In genomic region chr1:87648720-87649119, GRCh38 we compare ENCODE assay signal across 29 cellular contexts.
"Had no signal": no experiment of that assay in that cellular context is flagged by ENCODE, and none has a peak within 500 bp of the region (broad histone marks: within the 10 kb centered on the region; RNA-seq: fewer than 3 reads in every experiment).

No MANE protein-coding gene starts in this region.

- H3K9me3 ChIP-seq: stomach, suprapubic skin, testis, thoracic aorta, thyroid gland, tibial artery, tibial nerve, transverse colon, upper lobe of left lung, upper lobe of right lung, uterus, vagina had no signal

- H3K36me3 Mint-ChIP-seq: stimulated activated effector memory CD8-positive, alpha-beta T cell treated with anti-CD3 and anti-CD28 coated beads, Interleukin-12 subunit alpha, Interleukin-12 subunit beta, amount 100 ng/mL, for 72 hours; stimulated activated memory B cell treated with anti-CD40 and anti-IgM and Interleukin-4, amounts not matched to agents 10 μg/mL and 1 μg/mL and 100 μg/mL, for 72 hours; stimulated activated naive B cell treated with anti-CD40 and anti-IgM and Interleukin-4, amounts not matched to agents 10 μg/mL and 1 μg/mL and 100 μg/mL, for 72 hours; type B pancreatic cell had no signal

- H3K27ac ChIP-seq: stomach, suprapubic skin, testis, thoracic aorta, thyroid gland, tibial artery, tibial nerve, transverse colon, upper lobe of left lung, upper lobe of right lung, uterus, vagina had no signal

- H3K27me3 Mint-ChIP-seq: stimulated activated memory B cell treated with anti-CD40 and anti-IgM and Interleukin-4, amounts not matched to agents 10 μg/mL and 1 μg/mL and 100 μg/mL, for 72 hours; stimulated activated naive B cell treated with anti-CD40 and anti-IgM and Interleukin-4, amounts not matched to agents 10 μg/mL and 1 μg/mL and 100 μg/mL, for 72 hours; stimulated activated naive CD8-positive, alpha-beta T cell treated with anti-CD3 and anti-CD28 coated beads, Interleukin-15, amount 100 ng/mL, for 72 hours; stimulated activated naive CD8-positive, alpha-beta T cell treated with anti-CD3 and anti-CD28 coated beads, Interleukin-15, Interleukin-2, amounts not matched to agents 100 ng/mL and 50 ng/mL, for 24 hours; type B pancreatic cell had no signal

- H3K4me3 ChIP-seq: stomach, suprapubic skin, testis, thoracic aorta, thyroid gland, tibial artery, tibial nerve, transverse colon, upper lobe of left lung, upper lobe of right lung, uterus, vagina had no signal

- H3K4me1 ChIP-seq: testis, upper lobe of left lung, upper lobe of right lung, uterus had no signal

- H3K27me3 ChIP-seq: stomach, suprapubic skin, testis, thyroid gland, tibial artery, tibial nerve, transverse colon, upper lobe of left lung, upper lobe of right lung, uterus, vagina had no signal

- H3K4me3 Mint-ChIP-seq: stimulated activated effector memory CD8-positive, alpha-beta T cell treated with anti-CD3 and anti-CD28 coated beads, Interleukin-12 subunit alpha, Interleukin-12 subunit beta, amount 100 ng/mL, for 72 hours; stimulated activated memory B cell treated with anti-CD40 and anti-IgM and Interleukin-4, amounts not matched to agents 10 μg/mL and 1 μg/mL and 100 μg/mL, for 72 hours; stimulated activated naive B cell treated with anti-CD40 and anti-IgM and Interleukin-4, amounts not matched to agents 10 μg/mL and 1 μg/mL and 100 μg/mL, for 72 hours; stimulated activated naive CD8-positive, alpha-beta T cell treated with anti-CD3 and anti-CD28 coated beads, Interleukin-15, amount 100 ng/mL, for 72 hours; stimulated activated naive CD8-positive, alpha-beta T cell treated with anti-CD3 and anti-CD28 coated beads, Interleukin-15, Interleukin-2, amounts not matched to agents 100 ng/mL and 50 ng/mL, for 24 hours; type B pancreatic cell had no signal

- DNase-seq: stimulated activated CD4-positive, alpha-beta T cell treated with anti-CD3 and anti-CD28 coated beads, Interleukin-2, amount 100 ng/mL, for 48 hours; stimulated activated CD4-positive, alpha-beta T cell treated with anti-CD3 and anti-CD28 coated beads, Interleukin-4, amount 100 ng/mL, for 1 hour; stimulated activated CD4-positive, alpha-beta T cell treated with anti-CD3 and anti-CD28 coated beads, Interleukin-4, amount 100 ng/mL, for 24 hours; stimulated activated CD4-positive, alpha-beta T cell treated with anti-CD3 and anti-CD28 coated beads, Interleukin-4, amount 100 ng/mL, for 4 hours; stimulated activated CD8-positive, alpha-beta memory T cell treated with anti-CD3 and anti-CD28 coated beads, Interleukin-4, amount 100 ng/mL, for 48 hours; stimulated activated naive B cell treated with anti-CD40 and anti-IgM and Interleukin-4, amounts not matched to agents 10 μg/mL and 1 μg/mL and 100 μg/mL, for 72 hours; stimulated activated naive CD4-positive, alpha-beta T cell; stimulated activated naive CD4-positive, alpha-beta T cell treated with Interleukin-2 at 50 U/mL for 16 hours; stimulated activated naive CD8-positive, alpha-beta T cell treated with anti-CD3 and anti-CD28 coated beads, Interleukin-15, amount 100 ng/mL, for 72 hours; stimulated activated naive CD8-positive, alpha-beta T cell treated with anti-CD3 and anti-CD28 coated beads, Interleukin-15, Interleukin-2, amounts not matched to agents 100 U/mL and 50 U/mL, for 24 hours; stomach; substantia nigra; testis; thyroid gland; tibial artery; transverse colon; trophoblast cell; upper lobe of left lung; upper lobe of right lung; uterus had no signal

- ATAC-seq: stimulated activated effector memory CD8-positive, alpha-beta T cell treated with anti-CD3 and anti-CD28 coated beads, Interleukin-12 subunit alpha, Interleukin-12 subunit beta, amount 100 ng/mL, for 72 hours; stimulated activated memory B cell treated with anti-CD40 and anti-IgM and Interleukin-4, amounts not matched to agents 10 μg/mL and 1 μg/mL and 100 μg/mL, for 72 hours; stimulated activated naive B cell treated with anti-CD40 and anti-IgM and Interleukin-4, amounts not matched to agents 10 μg/mL and 1 μg/mL and 100 μg/mL, for 72 hours; stimulated activated naive CD8-positive, alpha-beta T cell treated with anti-CD3 and anti-CD28 coated beads, Interleukin-15, amount 100 ng/mL, for 72 hours; stimulated activated naive CD8-positive, alpha-beta T cell treated with anti-CD3 and anti-CD28 coated beads, Interleukin-15, Interleukin-2, amounts not matched to agents 100 U/mL and 50 U/mL, for 24 hours; upper lobe of right lung had no signal

- FAIRE-seq: urothelium cell line had no signal

- H3K4me1 Mint-ChIP-seq: stimulated activated effector memory CD8-positive, alpha-beta T cell treated with anti-CD3 and anti-CD28 coated beads, Interleukin-12 subunit alpha, Interleukin-12 subunit beta, amount 100 ng/mL, for 72 hours; stimulated activated memory B cell treated with anti-CD40 and anti-IgM and Interleukin-4, amounts not matched to agents 10 μg/mL and 1 μg/mL and 100 μg/mL, for 72 hours; stimulated activated naive B cell treated with anti-CD40 and anti-IgM and Interleukin-4, amounts not matched to agents 10 μg/mL and 1 μg/mL and 100 μg/mL, for 72 hours; stimulated activated naive CD8-positive, alpha-beta T cell treated with anti-CD3 and anti-CD28 coated beads, Interleukin-15, amount 100 ng/mL, for 72 hours had no signal

- H3K36me3 ChIP-seq: stomach, suprapubic skin, thoracic aorta, thyroid gland, tibial artery, tibial nerve, transverse colon, upper lobe of left lung, upper lobe of right lung, uterus, vagina had no signal

- H3K27ac Mint-ChIP-seq: stimulated activated effector memory CD8-positive, alpha-beta T cell treated with anti-CD3 and anti-CD28 coated beads, Interleukin-12 subunit alpha, Interleukin-12 subunit beta, amount 100 ng/mL, for 72 hours; stimulated activated memory B cell treated with anti-CD40 and anti-IgM and Interleukin-4, amounts not matched to agents 10 μg/mL and 1 μg/mL and 100 μg/mL, for 72 hours; stimulated activated naive B cell treated with anti-CD40 and anti-IgM and Interleukin-4, amounts not matched to agents 10 μg/mL and 1 μg/mL and 100 μg/mL, for 72 hours; stimulated activated naive CD8-positive, alpha-beta T cell treated with anti-CD3 and anti-CD28 coated beads, Interleukin-15, amount 100 ng/mL, for 72 hours; stimulated activated naive CD8-positive, alpha-beta T cell treated with anti-CD3 and anti-CD28 coated beads, Interleukin-15, Interleukin-2, amounts not matched to agents 100 ng/mL and 50 ng/mL, for 24 hours; type B pancreatic cell had no signal

- H3K9me3 Mint-ChIP-seq: stimulated activated effector memory CD8-positive, alpha-beta T cell treated with anti-CD3 and anti-CD28 coated beads, Interleukin-12 subunit alpha, Interleukin-12 subunit beta, amount 100 ng/mL, for 72 hours; stimulated activated memory B cell treated with anti-CD40 and anti-IgM and Interleukin-4, amounts not matched to agents 10 μg/mL and 1 μg/mL and 100 μg/mL, for 72 hours; stimulated activated naive B cell treated with anti-CD40 and anti-IgM and Interleukin-4, amounts not matched to agents 10 μg/mL and 1 μg/mL and 100 μg/mL, for 72 hours; stimulated activated naive CD8-positive, alpha-beta T cell treated with anti-CD3 and anti-CD28 coated beads, Interleukin-15, amount 100 ng/mL, for 72 hours; stimulated activated naive CD8-positive, alpha-beta T cell treated with anti-CD3 and anti-CD28 coated beads, Interleukin-15, Interleukin-2, amounts not matched to agents 100 ng/mL and 50 ng/mL, for 24 hours; type B pancreatic cell had no signal
